Comparison of ENCODE assay signal across 10 cellular contexts in genomic region chr10:109892885-109893284, GRCh38. TPM values are rescaled to one million over a fixed set of nuclear protein-coding genes. Genes with fewer than 3 reads are reported as not detected.
DNase-seq lines count a peak whose midpoint lies in the region; ATAC-seq and TF ChIP-seq lines count a peak whose summit lies in the region.
"Had no signal": no experiment of that assay in that cellular context is flagged by ENCODE, and none has a peak within 500 bp of the region (broad histone marks: within the 10 kb centered on the region; RNA-seq: fewer than 3 reads in every experiment).

No MANE protein-coding gene starts in this region.

- DNase-seq in CD8-positive, alpha-beta T cell = no peak
- DNase-seq in M059J (ENCODE audit: low read depth) (peak; percentile 76), neuronal stem cell (ENCODE audit: low spot score) (peak; percentile 36), NCI-H2081 (lab: John Stamatoyannopoulos, UW) (no peak), NCI-H1417 treated with DMSO at 0.1 percent for 48 hours (lab: John Stamatoyannopoulos, UW) (no peak), glomerular visceral epithelial cell (ENCODE audit: extremely low spot score) (no peak), middle frontal gyrus (ENCODE audit: extremely low spot score, low spot score) (no peak)
- DNase-seq: activated naive CD4-positive, alpha-beta T cell treated with anti-CD3 and anti-CD28 coated beads for 36 hours; NCI-H1694 treated with DMSO at 0.1 percent for 48 hours had no signal

- H3K4me1 ChIP-seq in CD8-positive, alpha-beta T cell (ENCODE audit: insufficient read depth, low read length) = peaks cover 4% of the 10 kb centered on the region
- H3K4me1 ChIP-seq in ectodermal cell (ENCODE audit: control insufficient read depth, insufficient read depth, low read length) (peaks cover 23% of the 10 kb centered on the region), neuronal stem cell (ENCODE audit: control insufficient read depth in 2 of 2, insufficient read depth in 1 of 2, low read depth in 1 of 2, low read length in 2 of 2) (peaks cover 8 to 26% of the 10 kb centered on the region in 2 donors)

- peaks cover 16% of the 10 kb centered on the region for H3K36me3 ChIP-seq in CD8-positive, alpha-beta T cell (ENCODE audit: insufficient read depth, low read length)
- H3K36me3 ChIP-seq in ectodermal cell (ENCODE audit: control insufficient read depth, insufficient read depth, low read length) (peaks cover 3% of the 10 kb centered on the region), neuronal stem cell (replicated peaks in 1 of 2; ENCODE audit: control insufficient read depth in 2 of 2, insufficient read depth in 2 of 2, low read length in 2 of 2) (peaks cover 0 to 31% of the 10 kb centered on the region in 2 donors)

- H2AK5ac ChIP-seq in neuronal stem cell (ENCODE audit: low read depth, low read length) = no peak overlapping the region

- H2BK120ac ChIP-seq in neuronal stem cell (ENCODE audit: low read depth, low read length) = no peak overlapping the region

- H3K36me3 Mint-ChIP-seq in CD8-positive, alpha-beta T cell = peaks cover 67% of the 10 kb centered on the region

- H3K4me2 ChIP-seq in neuronal stem cell (ENCODE audit: insufficient read depth, low read length, poor library complexity, severe bottlenecking) = no peak overlapping the region

- H3K9me3 ChIP-seq in CD8-positive, alpha-beta T cell (ENCODE audit: low read length) = no peaks in the 10 kb centered on the region
- H3K9me3 ChIP-seq in ectodermal cell (ENCODE audit: control insufficient read depth, low read length) (no peaks in the 10 kb centered on the region), neuronal stem cell (replicated peaks in 1 of 2; ENCODE audit: control insufficient read depth in 2 of 2, insufficient read depth in 1 of 2, low read depth in 1 of 2, low read length in 2 of 2) (peaks cover 0 to 3% of the 10 kb centered on the region in 2 donors)

- H3K4me1 Mint-ChIP-seq in CD8-positive, alpha-beta T cell (ENCODE audit: low read depth) = peaks cover 45% of the 10 kb centered on the region

- no peak overlapping the region for H4K8ac ChIP-seq in neuronal stem cell (ENCODE audit: low read depth, low read length)

- H3K4me3 Mint-ChIP-seq in CD8-positive, alpha-beta T cell = no peak overlapping the region
- H3K4me3 Mint-ChIP-seq: activated naive CD4-positive, alpha-beta T cell treated with anti-CD3 and anti-CD28 coated beads for 36 hours had no signal

- no peak overlapping the region for H2BK15ac ChIP-seq in neuronal stem cell (ENCODE audit: low read length)

- H2BK5ac ChIP-seq in neuronal stem cell (ENCODE audit: low read length) = no peak overlapping the region

- no peak overlapping the region for H4K91ac ChIP-seq in neuronal stem cell (ENCODE audit: low read depth, low read length, poor library complexity)

- ATAC-seq in CD8-positive, alpha-beta T cell = no peak

- H3K27ac ChIP-seq in CD8-positive, alpha-beta T cell (ENCODE audit: low read depth, low read length) = no peak overlapping the region
- H3K27ac ChIP-seq in ectodermal cell (ENCODE audit: insufficient read depth, low read depth, low read length, poor library complexity, severe bottlenecking) = peak overlapping the region; percentile 48
- peak overlapping the region; percentile 14 for H3K27ac ChIP-seq in neuronal stem cell (replicated peaks; ENCODE audit: low read length)

- no peak overlapping the region for H3K23ac ChIP-seq in neuronal stem cell (ENCODE audit: low read depth, low read length, poor library complexity)

- POLR2A ChIA-PET in CD8-positive, alpha-beta T cell (lab: Charles Lee) = interaction anchor here (1.2 kb wide), 1 partner anchor 41 kb away, joined by 3 read pairs; no protein-coding TSS in a partner anchor

- intact Hi-C loops in CD8-positive, alpha-beta T cell (cut with DNase I, micrococcal nuclease) = no loop called here

- H3K18ac ChIP-seq in neuronal stem cell (ENCODE audit: low read length) = no peak overlapping the region

- no peak overlapping the region for H2BK12ac ChIP-seq in neuronal stem cell (ENCODE audit: low read length)

- no peak overlapping the region for H3K9ac ChIP-seq in neuronal stem cell (ENCODE audit: low read depth, low read length, poor library complexity)

- no peaks in the 10 kb centered on the region for H3K27me3 Mint-ChIP-seq in CD8-positive, alpha-beta T cell (ENCODE audit: low read depth)

- no peak for TF ChIP-seq CTCF in CD8-positive, alpha-beta T cell (IDR thresholded peaks at IDR 0.05)

- H3K4ac ChIP-seq in neuronal stem cell (ENCODE audit: low read length) = no peak overlapping the region

- 34 to 40% methylated on average over 9 of the region's 9 CpGs for WGBS in ectodermal cell, 2 experiments
- WGBS in neuronal stem cell (ENCODE audit: extremely low coverage in 2 of 2, insufficient read length in 2 of 2, insufficient replicate concordance in 1 of 2), 2 donors = no CpG with 5 or more reads among the region's 9 CpGs

- H3K27ac Mint-ChIP-seq in CD8-positive, alpha-beta T cell = peak overlapping the region; percentile 19
- H3K27ac Mint-ChIP-seq: activated naive CD4-positive, alpha-beta T cell treated with anti-CD3 and anti-CD28 coated beads for 36 hours had no signal

- no peak overlapping the region for H3K4me3 ChIP-seq in CD8-positive, alpha-beta T cell (ENCODE audit: low read depth, low read length)
- H3K4me3 ChIP-seq in ectodermal cell (ENCODE audit: insufficient read depth, low read depth, low read length) (no peak overlapping the region), neuronal stem cell (ENCODE audit: low read length in 2 of 2) (no peak overlapping the region)

- no peak overlapping the region for H3K14ac ChIP-seq in neuronal stem cell (ENCODE audit: low read length)

- H3K27me3 ChIP-seq in CD8-positive, alpha-beta T cell (ENCODE audit: insufficient read depth, low read length) = no peaks in the 10 kb centered on the region
- no peaks in the 10 kb centered on the region for H3K27me3 ChIP-seq in ectodermal cell (ENCODE audit: control insufficient read depth, insufficient read depth, low read length, poor library complexity, severe bottlenecking)
- no peaks in the 10 kb centered on the region for H3K27me3 ChIP-seq in neuronal stem cell (ENCODE audit: control insufficient read depth in 3 of 3, insufficient read depth in 3 of 3, low read depth in 1 of 3, low read length in 3 of 3)

- peak overlapping the region; percentile 71 for H2AFZ ChIP-seq in neuronal stem cell (ENCODE audit: low read length)

- H3K9me3 Mint-ChIP-seq in CD8-positive, alpha-beta T cell = no peaks in the 10 kb centered on the region
- H3K9me3 Mint-ChIP-seq: activated naive CD4-positive, alpha-beta T cell treated with anti-CD3 and anti-CD28 coated beads for 36 hours had no signal

- CTCF ChIA-PET in CD8-positive, alpha-beta T cell (lab: Charles Lee) = interaction anchor here (1.1 to 6.5 kb wide), 3 partner anchors 9 to 36 kb away, joined by 4 to 33 read pairs (median 6); no protein-coding TSS in a partner anchor

- H3K79me1 ChIP-seq in neuronal stem cell (ENCODE audit: low read depth, low read length) = no peaks in the 10 kb centered on the region

RNA-seq across cellular contexts. Expression of gene XPNPEP1, which starts 30.4 kb away (rescaled TPM):
- 10 to 100 TPM; 50.4 to 54.7 TPM for total RNA-seq in CD8-positive, alpha-beta T cell
- 93.5 and 96.6 TPM in 2 replicates for total RNA-seq in M059J (2014; rRNA removed; shearing (Covaris generic))
- polyA plus RNA-seq in ectodermal cell (2013, experiment 1 of 4) = 68.1 TPM
- 84.0 TPM for polyA plus RNA-seq in ectodermal cell (2013, experiment 2 of 4)
- 54.0 TPM for polyA plus RNA-seq in ectodermal cell (2013, experiment 3 of 4)
- 59.5 TPM for polyA plus RNA-seq in ectodermal cell (2013, experiment 4 of 4)
- 42.0 TPM for polyA plus RNA-seq in neuronal stem cell (2013, experiment 1 of 2)
- polyA plus RNA-seq in neuronal stem cell (2013, experiment 2 of 2) = 39.6 TPM

Comparison
In these comparisons a context has a peak if more than half of its experiments do, and no peak if none do; other contexts are left out.
1. DNase-seq: peak in M059J (single experiment) and neuronal stem cell (single experiment); none in CD8-positive, alpha-beta T cell (0 of 7), NCI-H2081 (0 of 2), NCI-H1417 treated with DMSO at 0.1 percent for 48 hours (single experiment), glomerular visceral epithelial cell (single experiment) and middle frontal gyrus (single experiment).